In the genomic region with DNA sequence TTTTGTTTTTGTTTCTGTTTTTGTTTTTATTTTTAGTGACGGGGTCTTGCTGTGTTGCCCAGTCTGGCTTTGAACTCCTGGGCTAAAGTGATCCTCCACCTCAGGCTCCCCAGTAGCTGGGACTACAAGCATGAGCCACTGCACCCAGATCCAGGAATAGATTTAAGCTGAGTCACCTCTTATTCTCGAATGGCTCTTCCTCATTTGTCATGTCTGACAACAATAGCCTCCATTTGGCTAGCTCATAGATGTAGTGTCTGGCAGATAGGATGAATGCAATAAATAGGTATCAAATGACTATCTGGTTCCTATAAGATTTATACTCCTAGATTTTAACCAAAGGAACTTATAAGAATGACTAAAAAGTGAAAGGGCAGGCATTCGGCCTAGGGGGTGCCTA, we compare ENCODE assay signal across 15 cellular contexts.
DNase-seq lines count a peak whose midpoint lies in the region; ATAC-seq, FAIRE-seq and TF ChIP-seq lines count a peak whose summit lies in the region.
"Had no signal": no experiment of that assay in that cellular context is flagged by ENCODE, and none has a peak within 500 bp of the region (broad histone marks: within the 10 kb centered on the region; RNA-seq: fewer than 3 reads in every experiment).

No MANE protein-coding gene starts in this region.

- H3K4me1 ChIP-seq in astrocyte (ENCODE audit: insufficient read depth, low read length): no peaks in the 10 kb centered on the region

- no peak overlapping the region for H3K9ac ChIP-seq in astrocyte (ENCODE audit: low read length)
- H3K9ac ChIP-seq: BLaER1 treated with 17β-estradiol and CSF1 and Interleukin-3, amounts not matched to agents 10 nM and 100 nM had no signal

- H3K27me3 ChIP-seq in MG63: no peaks in the 10 kb centered on the region
- no peaks in the 10 kb centered on the region for H3K27me3 ChIP-seq in astrocyte (ENCODE audit: insufficient read depth, low read length)
- H3K27me3 ChIP-seq: BLaER1 treated with 17β-estradiol and CSF1 and Interleukin-3, amounts not matched to agents 10 nM and 100 nM; Peyer's patch had no signal

- ATAC-seq in HG03439 (IDR thresholded peaks at IDR 0.05; ENCODE audit: unreplicated experiment) (no peak), GM21515 (IDR thresholded peaks at IDR 0.05; ENCODE audit: unreplicated experiment) (no peak)
- ATAC-seq: stimulated activated naive CD8-positive, alpha-beta T cell treated with anti-CD3 and anti-CD28 coated beads, Interleukin-15, Interleukin-2, amounts not matched to agents 100 U/mL and 50 U/mL, for 24 hours had no signal

- peak; percentile 74 for DNase-seq in EH (ENCODE audit: low read depth)
- peak; percentile 25 for DNase-seq in MG63
- DNase-seq in astrocyte (ENCODE audit: low read depth): peak; percentile 83
- DNase-seq in iris pigment epithelial cell (ENCODE audit: low read depth): peak; percentile 57
- no peak for DNase-seq in HT-29 (ENCODE audit: low spot score)
- DNase-seq in anterior cingulate cortex (lab: John Stamatoyannopoulos, UW): no peak
- DNase-seq: activated CD4-positive, alpha-beta memory T cell treated with anti-CD3 and anti-CD28 coated beads for 36 hours; NCI-H446 treated with DMSO at 0.1 percent for 48 hours; Peyer's patch; stimulated activated naive CD8-positive, alpha-beta T cell treated with anti-CD3 and anti-CD28 coated beads, Interleukin-15, Interleukin-2, amounts not matched to agents 100 U/mL and 50 U/mL, for 24 hours had no signal

- no peak overlapping the region for H2AFZ ChIP-seq in astrocyte (ENCODE audit: low read depth, low read length)

- H3K4me3 ChIP-seq in MG63 (no peak overlapping the region), astrocyte (ENCODE audit: insufficient read depth, low read depth, low read length) (no peak overlapping the region)
- H3K4me3 ChIP-seq: BLaER1 treated with 17β-estradiol and CSF1 and Interleukin-3, amounts not matched to agents 10 nM and 100 nM; Peyer's patch had no signal

- peaks cover 2% of the 10 kb centered on the region for H3K36me3 Mint-ChIP-seq in astrocyte (ENCODE audit: low read depth, unreplicated experiment)
- H3K36me3 Mint-ChIP-seq: activated CD4-positive, alpha-beta memory T cell treated with anti-CD3 and anti-CD28 coated beads for 36 hours had no signal

- FAIRE-seq in astrocyte (lab: Jason Lieb, UNC): no peak
- FAIRE-seq: GM18507 had no signal

- H3K9me3 ChIP-seq in MG63 (peaks cover 3% of the 10 kb centered on the region; the same call in 1 of the 2 replicates), astrocyte (ENCODE audit: insufficient read depth, low read depth, low read length) (no peaks in the 10 kb centered on the region)
- H3K9me3 ChIP-seq: BLaER1 treated with 17β-estradiol and CSF1 and Interleukin-3, amounts not matched to agents 10 nM and 100 nM; Peyer's patch had no signal

- H3K4me2 ChIP-seq in astrocyte (ENCODE audit: low read length): no peak overlapping the region

- no peak overlapping the region for H3K27ac Mint-ChIP-seq in astrocyte (ENCODE audit: unreplicated experiment)
- H3K27ac Mint-ChIP-seq: activated CD4-positive, alpha-beta memory T cell treated with anti-CD3 and anti-CD28 coated beads for 36 hours had no signal

- H4K20me1 ChIP-seq in astrocyte (ENCODE audit: insufficient read depth, low read length): no peaks in the 10 kb centered on the region
- H4K20me1 ChIP-seq: BLaER1 treated with 17β-estradiol and CSF1 and Interleukin-3, amounts not matched to agents 10 nM and 100 nM had no signal

- H3K27me3 Mint-ChIP-seq in astrocyte (ENCODE audit: low read depth, unreplicated experiment): no peaks in the 10 kb centered on the region

- no peak for TF ChIP-seq CTCF in astrocyte (IDR thresholded peaks at IDR 0.05; ENCODE audit: insufficient read depth, low read depth, low read length)

- H3K36me3 ChIP-seq in MG63 (no peaks in the 10 kb centered on the region), astrocyte (ENCODE audit: insufficient read depth, low read length) (no peaks in the 10 kb centered on the region)
- H3K36me3 ChIP-seq: BLaER1 treated with 17β-estradiol and CSF1 and Interleukin-3, amounts not matched to agents 10 nM and 100 nM; Peyer's patch had no signal

- no peak overlapping the region for H3K4me3 Mint-ChIP-seq in astrocyte (ENCODE audit: unreplicated experiment)
- H3K4me3 Mint-ChIP-seq: activated CD4-positive, alpha-beta memory T cell treated with anti-CD3 and anti-CD28 coated beads for 36 hours had no signal

- no peaks in the 10 kb centered on the region for H3K79me2 ChIP-seq in astrocyte (ENCODE audit: insufficient read depth, low read length)

- H3K27ac ChIP-seq in astrocyte (ENCODE audit: low read depth, low read length): no peak overlapping the region
- H3K27ac ChIP-seq: BLaER1 treated with 17β-estradiol and CSF1 and Interleukin-3, amounts not matched to agents 10 nM and 100 nM; HL-60; Peyer's patch had no signal

- H3K9me3 Mint-ChIP-seq in astrocyte (ENCODE audit: unreplicated experiment): no peaks in the 10 kb centered on the region
- H3K9me3 Mint-ChIP-seq: activated CD4-positive, alpha-beta memory T cell treated with anti-CD3 and anti-CD28 coated beads for 36 hours had no signal

- H3K4me1 Mint-ChIP-seq in astrocyte (ENCODE audit: low read depth, unreplicated experiment): peaks cover 3% of the 10 kb centered on the region

Comparison
In these comparisons a context has a peak if more than half of its experiments do, and no peak if none do; other contexts are left out.
1. DNase-seq: peak in EH (single experiment), MG63 (single experiment), astrocyte (single experiment) and iris pigment epithelial cell (single experiment); none in HT-29 (single experiment) and anterior cingulate cortex (0 of 58).